11 cellular contexts compared by ENCODE assay signal in genomic region chr2:229838729-229839128, GRCh38.
"Had no signal": no experiment of that assay in that cellular context is flagged by ENCODE, and none has a peak within 500 bp of the region (broad histone marks: within the 10 kb centered on the region; RNA-seq: fewer than 3 reads in every experiment).

No MANE protein-coding gene starts in this region.

- H3K9me3 Mint-ChIP-seq: GM23338, HFFc6, IgD-negative memory B cell had no signal

- H3K4me3 ChIP-seq: GM23338, HAP-1 had no signal

- H3K4me3 Mint-ChIP-seq: GM23338, HFFc6, IgD-negative memory B cell had no signal

- H3K9me3 ChIP-seq: HAP-1 had no signal

- H3K27me3 Mint-ChIP-seq: IgD-negative memory B cell had no signal

- H3K27ac ChIP-seq: HL-60, KMS-11 had no signal

- H3K4me1 ChIP-seq: HAP-1 had no signal

- H3K4me1 Mint-ChIP-seq: GM23338 had no signal

- ATAC-seq: GM23338, HCT116, HepG2 had no signal

- FAIRE-seq: H1, HepG2 had no signal

- DNase-seq: H7, HFFc6, KBM-7 had no signal

- H3K27ac Mint-ChIP-seq: GM23338 had no signal
